In genomic region chr9:79129865-79130480, GRCh38 we compare ENCODE assay signal across 8 cellular contexts.
DNase-seq lines count a peak whose midpoint lies in the region; ATAC-seq and TF ChIP-seq lines count a peak whose summit lies in the region.

No MANE protein-coding gene starts in this region.

- ATAC-seq in right cardiac atrium, result no peak
- no peak for ATAC-seq in gastrocnemius medialis
- no peak for ATAC-seq in HG02973 (IDR thresholded peaks at IDR 0.05; ENCODE audit: unreplicated experiment)
- ATAC-seq in GM21786 (IDR thresholded peaks at IDR 0.05; ENCODE audit: unreplicated experiment), result no peak

- no peaks in the 10 kb centered on the region for H3K36me3 ChIP-seq in gastrocnemius medialis

- intact Hi-C loops in right cardiac atrium (cut with DNase I) (no loop called here), gastrocnemius medialis (cut with DNase I; ENCODE audit: low total_unique reads) (loop anchor here (5.0 kb wide), 2 partner anchors 102 to 693 kb away; no protein-coding TSS in a partner anchor)

- no peak for TF ChIP-seq POLR2A in gastrocnemius medialis (IDR thresholded peaks at IDR 0.05)

- peak; percentile 58 for TF ChIP-seq CTCF in GM13977 (IDR thresholded peaks at IDR 0.05; ENCODE audit: extremely low read depth, insufficient read depth, missing control alignments)
- peak in 4 of 5 experiments; percentile 30 to 71 (median 61) for TF ChIP-seq CTCF in gastrocnemius medialis (IDR thresholded peaks at IDR 0.05 in 4 of 5, conservative IDR thresholded peaks at IDR 0.05 in 1 of 5)

- no peaks in the 10 kb centered on the region for H3K9me3 ChIP-seq in right cardiac atrium (ENCODE audit: control insufficient read depth, low read length)
- H3K9me3 ChIP-seq in gastrocnemius medialis, result no peaks in the 10 kb centered on the region

- DNase-seq in AG08395 (ENCODE audit: low spot score) (peak; percentile 59), GM13977 (ENCODE audit: low spot score) (no peak), NCI-H345 (lab: John Stamatoyannopoulos, UW) (peak; percentile 63), amygdala (lab: John Stamatoyannopoulos, UW) (peak in 34 of 56 donors; percentile 1 to 71 (median 18)), right cardiac atrium (peak; percentile 20 to 59 (median 46)), gastrocnemius medialis (peak in 1 of 2 donors; percentile 7)

- H3K27me3 ChIP-seq in right cardiac atrium (ENCODE audit: control insufficient read depth, insufficient read depth) (no peaks in the 10 kb centered on the region), gastrocnemius medialis (no peaks in the 10 kb centered on the region)

- H3K4me3 ChIP-seq in right cardiac atrium (ENCODE audit: low read length), result no peak overlapping the region
- no peak overlapping the region for H3K4me3 ChIP-seq in gastrocnemius medialis

- no peak overlapping the region for H3K27ac ChIP-seq in right cardiac atrium (ENCODE audit: low read length)
- H3K27ac ChIP-seq in gastrocnemius medialis, result no peak overlapping the region

- in situ Hi-C loops in GM13977 (cut with MboI; ENCODE audit: low pct_unique_long_range_greater_than_20kb, low sequenced_read_pairs, unreplicated experiment), result no loop called here
- in situ Hi-C loops in gastrocnemius medialis (cut with MboI; ENCODE audit: low sequenced_read_pairs in 4 of 4), result no loop called here

- no peaks in the 10 kb centered on the region for H3K4me1 ChIP-seq in right cardiac atrium (ENCODE audit: control insufficient read depth, insufficient read depth, low read length)
- no peaks in the 10 kb centered on the region for H3K4me1 ChIP-seq in gastrocnemius medialis

- WGBS in right cardiac atrium, result 37% methylated on average over 8 of the region's 8 CpGs
